1 cellular context compared by ENCODE assay signal in genomic region chr19:55080915-55081772, GRCh38.
TF ChIP-seq lines count a peak whose summit lies in the region.

No MANE protein-coding gene starts in this region.

TF ChIP-seq in WTC11, 78 proteins besides CTCF, POLR2A, EP300 and RAD21 (continued from another document and continues in another):
- TF ChIP-seq ARID4B (CRISPR knock-in tag; IDR thresholded peaks at IDR 0.05; ENCODE audit: borderline replicate concordance) (peak; percentile 88; the same call in 1 of the 2 replicates), OVOL2 (CRISPR knock-in tag; IDR thresholded peaks at IDR 0.05; ENCODE audit: borderline replicate concordance) (no peak), ATF2 (CRISPR knock-in tag; IDR thresholded peaks at IDR 0.05; ENCODE audit: borderline replicate concordance, low read depth) (no peak), RELA (CRISPR knock-in tag; IDR thresholded peaks at IDR 0.05; ENCODE audit: borderline replicate concordance) (no peak), STAT6 (CRISPR knock-in tag; conservative IDR thresholded peaks at IDR 0.05; ENCODE audit: low read depth) (no peak), ZNF219 (CRISPR knock-in tag; IDR thresholded peaks at IDR 0.05; ENCODE audit: borderline replicate concordance) (no peak), IRF2 (CRISPR knock-in tag; IDR thresholded peaks at IDR 0.05; ENCODE audit: borderline replicate concordance, low read depth) (no peak), HMGA2 (CRISPR knock-in tag; IDR thresholded peaks at IDR 0.05) (no peak), ATF3 (CRISPR knock-in tag; conservative IDR thresholded peaks at IDR 0.05) (no peak), ZNF512 (CRISPR knock-in tag; IDR thresholded peaks at IDR 0.05; ENCODE audit: borderline replicate concordance) (no peak), PREB (CRISPR knock-in tag; IDR thresholded peaks at IDR 0.05; ENCODE audit: borderline replicate concordance) (no peak), ZMAT4 (CRISPR knock-in tag; IDR thresholded peaks at IDR 0.05) (no peak), CREB1 (CRISPR knock-in tag; IDR thresholded peaks at IDR 0.05) (no peak), ETV6 (CRISPR knock-in tag; IDR thresholded peaks at IDR 0.05) (0 out of 2 replicates have a peak, but pooled peaks have one; percentile 49), JAZF1 (CRISPR knock-in tag; IDR thresholded peaks at IDR 0.05) (no peak), E2F5 (CRISPR knock-in tag; IDR thresholded peaks at IDR 0.05) (peak; percentile 33; the same call in 1 of the 2 replicates), NR3C1 (CRISPR knock-in tag; conservative IDR thresholded peaks at IDR 0.05; ENCODE audit: low read depth) (no peak), CDX4 (CRISPR knock-in tag; IDR thresholded peaks at IDR 0.05; ENCODE audit: borderline replicate concordance) (no peak), TP53 (CRISPR knock-in tag; IDR thresholded peaks at IDR 0.05) (no peak), USF1 (CRISPR knock-in tag; IDR thresholded peaks at IDR 0.05) (peak; percentile 51; the same call in 1 of the 2 replicates), ZNF416 (CRISPR knock-in tag; IDR thresholded peaks at IDR 0.05) (no peak), AFF4 (CRISPR knock-in tag; IDR thresholded peaks at IDR 0.05; ENCODE audit: borderline replicate concordance) (no peak), HMGXB4 (CRISPR knock-in tag; IDR thresholded peaks at IDR 0.05) (no peak; the same call in 1 of the 2 replicates), PRDM15 (CRISPR knock-in tag; IDR thresholded peaks at IDR 0.05) (no peak), ZNF232 (CRISPR knock-in tag; IDR thresholded peaks at IDR 0.05) (no peak), SOX15 (CRISPR knock-in tag; IDR thresholded peaks at IDR 0.05) (no peak)
